In genomic region chr19:53579518-53579917, GRCh38 we compare ENCODE assay signal across 1 cellular context.
TF ChIP-seq lines count a peak whose summit lies in the region.

No MANE protein-coding gene starts in this region.

TF ChIP-seq in HepG2, 621 proteins besides CTCF, POLR2A, EP300 and RAD21 (continued from another document):
- peak; percentile 78 for TF ChIP-seq ARID5B (CRISPR knock-in tag; IDR thresholded peaks at IDR 0.05)
- peak; percentile 90 for TF ChIP-seq CEBPG (CRISPR knock-in tag; IDR thresholded peaks at IDR 0.05)
- TF ChIP-seq ZFP62 (CRISPR knock-in tag; IDR thresholded peaks at IDR 0.05): no peak
- TF ChIP-seq ZNF260 (CRISPR knock-in tag; IDR thresholded peaks at IDR 0.05; ENCODE audit: borderline replicate concordance, low read depth): no peak
- TF ChIP-seq, protein P1, sequence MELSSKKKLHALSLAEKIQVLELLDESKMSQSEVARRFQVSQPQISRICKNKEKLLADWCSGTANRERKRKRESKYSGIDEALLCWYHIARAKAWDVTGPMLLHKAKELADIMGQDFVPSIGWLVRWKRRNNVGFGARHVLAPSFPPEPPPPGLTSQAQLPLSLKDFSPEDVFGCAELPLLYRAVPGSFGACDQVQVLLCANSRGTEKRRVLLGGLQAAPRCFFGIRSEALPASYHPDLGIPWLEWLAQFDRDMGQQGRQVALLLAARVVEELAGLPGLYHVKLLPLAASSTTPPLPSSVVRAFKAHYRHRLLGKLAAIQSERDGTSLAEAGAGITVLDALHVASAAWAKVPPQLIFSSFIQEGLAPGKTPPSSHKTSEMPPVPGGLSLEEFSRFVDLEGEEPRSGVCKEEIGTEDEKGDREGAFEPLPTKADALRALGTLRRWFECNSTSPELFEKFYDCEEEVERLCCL (CRISPR knock-in tag; IDR thresholded peaks at IDR 0.05; ENCODE audit: borderline replicate concordance): no peak
- TF ChIP-seq RNF2 (conservative IDR thresholded peaks at IDR 0.05; ENCODE audit: low read depth): no peak
- TF ChIP-seq, protein P2, sequence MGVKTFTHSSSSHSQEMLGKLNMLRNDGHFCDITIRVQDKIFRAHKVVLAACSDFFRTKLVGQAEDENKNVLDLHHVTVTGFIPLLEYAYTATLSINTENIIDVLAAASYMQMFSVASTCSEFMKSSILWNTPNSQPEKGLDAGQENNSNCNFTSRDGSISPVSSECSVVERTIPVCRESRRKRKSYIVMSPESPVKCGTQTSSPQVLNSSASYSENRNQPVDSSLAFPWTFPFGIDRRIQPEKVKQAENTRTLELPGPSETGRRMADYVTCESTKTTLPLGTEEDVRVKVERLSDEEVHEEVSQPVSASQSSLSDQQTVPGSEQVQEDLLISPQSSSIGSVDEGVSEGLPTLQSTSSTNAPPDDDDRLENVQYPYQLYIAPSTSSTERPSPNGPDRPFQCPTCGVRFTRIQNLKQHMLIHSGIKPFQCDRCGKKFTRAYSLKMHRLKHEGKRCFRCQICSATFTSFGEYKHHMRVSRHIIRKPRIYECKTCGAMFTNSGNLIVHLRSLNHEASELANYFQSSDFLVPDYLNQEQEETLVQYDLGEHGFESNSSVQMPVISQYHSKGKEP (CRISPR knock-in tag; IDR thresholded peaks at IDR 0.05): no peak
- no peak for TF ChIP-seq NCOA1 (CRISPR knock-in tag; IDR thresholded peaks at IDR 0.05)
- TF ChIP-seq KDM5A (IDR thresholded peaks at IDR 0.05; ENCODE audit: borderline replicate concordance, low read length): no peak
- peak; percentile 65; the same call in 1 of the 2 replicates for TF ChIP-seq FOXA3 (CRISPR knock-in tag; IDR thresholded peaks at IDR 0.05)
- no peak for TF ChIP-seq SKI (IDR thresholded peaks at IDR 0.05; ENCODE audit: partially characterized antibody)
- no peak for TF ChIP-seq CBX2 (IDR thresholded peaks at IDR 0.05; ENCODE audit: low read depth, low read length)
- no peak for TF ChIP-seq CBX2 (CRISPR knock-in tag; IDR thresholded peaks at IDR 0.05; ENCODE audit: low read depth)
- TF ChIP-seq MIER3 (CRISPR knock-in tag; IDR thresholded peaks at IDR 0.05; ENCODE audit: borderline replicate concordance): no peak
- TF ChIP-seq FOXP1 (IDR thresholded peaks at IDR 0.05): no peak
- TF ChIP-seq FOXP1 (CRISPR knock-in tag; IDR thresholded peaks at IDR 0.05): peak; percentile 63
- TF ChIP-seq PRPF4 (IDR thresholded peaks at IDR 0.05; ENCODE audit: low read depth, low read length, poor library complexity, severe bottlenecking): no peak
- no peak for TF ChIP-seq ZNF30 (CRISPR knock-in tag; IDR thresholded peaks at IDR 0.05)
